Comparison of ENCODE assay signal across 8 cellular contexts in the genomic region with DNA sequence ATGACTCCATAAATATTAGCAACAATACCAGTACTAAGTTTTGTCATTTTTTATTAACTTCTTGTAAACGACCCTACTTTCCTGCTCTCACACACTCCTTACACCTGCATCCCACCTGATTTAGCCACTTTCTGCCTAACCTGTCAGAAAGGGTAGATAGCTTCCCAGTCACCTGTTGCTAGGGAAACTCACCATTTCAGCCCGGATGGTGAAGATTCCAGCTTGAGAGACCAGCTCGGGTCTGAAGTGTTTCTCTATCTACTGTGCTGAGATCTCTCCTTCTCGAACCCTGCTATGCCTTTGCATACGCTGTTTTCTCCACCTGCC. TPM values are rescaled to one million over a fixed set of nuclear protein-coding genes. Genes with fewer than 3 reads are reported as not detected.
DNase-seq lines count a peak whose midpoint lies in the region; ATAC-seq, FAIRE-seq and TF ChIP-seq lines count a peak whose summit lies in the region.

A gene with protein sequence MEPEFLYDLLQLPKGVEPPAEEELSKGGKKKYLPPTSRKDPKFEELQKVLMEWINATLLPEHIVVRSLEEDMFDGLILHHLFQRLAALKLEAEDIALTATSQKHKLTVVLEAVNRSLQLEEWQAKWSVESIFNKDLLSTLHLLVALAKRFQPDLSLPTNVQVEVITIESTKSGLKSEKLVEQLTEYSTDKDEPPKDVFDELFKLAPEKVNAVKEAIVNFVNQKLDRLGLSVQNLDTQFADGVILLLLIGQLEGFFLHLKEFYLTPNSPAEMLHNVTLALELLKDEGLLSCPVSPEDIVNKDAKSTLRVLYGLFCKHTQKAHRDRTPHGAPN (plus strand): TSS at position 220 of the 327 bp plus-strand sequence. CDS start 2,405 bp downstream, outside the sequence.

- no peak within 1 kb of the TSS for H3K56ac ChIP-seq in H1 (replicated peaks; ENCODE audit: insufficient read length, low read depth, low read length)

- H2BK120ac ChIP-seq in H1 (replicated peaks; ENCODE audit: low read depth, low read length): peak within 1 kb of the TSS; percentile 90

- no peak for TF ChIP-seq EP300 in H1 (IDR thresholded peaks at IDR 0.05; ENCODE audit: borderline replicate concordance in 1 of 2, low read depth in 2 of 2, low read length in 2 of 2)

- H3K23me2 ChIP-seq in H1 (ENCODE audit: low read depth, low read length): no peaks in the 10 kb centered on the region

- peaks cover 23% of the 10 kb centered on the region for H3K79me2 ChIP-seq in DND-41 (ENCODE audit: insufficient read depth, low read length)
- no peaks in the 10 kb centered on the region for H3K79me2 ChIP-seq in HCT116 (ENCODE audit: insufficient read depth, low read length)
- no peaks in the 10 kb centered on the region for H3K79me2 ChIP-seq in H1 (ENCODE audit: control insufficient read depth in 1 of 2, insufficient read depth in 2 of 2, low read length in 2 of 2)

- peak within 1 kb of the TSS; percentile 95 for H2BK12ac ChIP-seq in H1 (ENCODE audit: low read depth, low read length)

- peak within 1 kb of the TSS; percentile 86 for H2AFZ ChIP-seq in DND-41 (ENCODE audit: low read depth, low read length)
- H2AFZ ChIP-seq in HCT116 (ENCODE audit: low read depth, low read length, poor library complexity, severe bottlenecking): no peak within 1 kb of the TSS
- H2AFZ ChIP-seq in H1 (ENCODE audit: low read length): peak within 1 kb of the TSS; percentile 63

- H4K20me1 ChIP-seq in DND-41 (ENCODE audit: insufficient read depth, low read length) (peaks cover 2% of the 10 kb centered on the region; the same call in 1 of the 2 replicates), HCT116 (ENCODE audit: insufficient read depth) (no peaks in the 10 kb centered on the region), H1 (replicated peaks in 1 of 2; ENCODE audit: control insufficient read depth in 1 of 2, insufficient read depth in 2 of 2, low read length in 2 of 2) (no peaks in the 10 kb centered on the region)

- TF ChIP-seq CTCF in DND-41 (IDR thresholded peaks at IDR 0.05; ENCODE audit: borderline replicate concordance, extremely low read depth, low read length, poor library complexity, severe bottlenecking): no peak
- TF ChIP-seq CTCF in HCT116 (IDR thresholded peaks at IDR 0.05 in 2 of 3, conservative IDR thresholded peaks at IDR 0.05 in 1 of 3; ENCODE audit: borderline replicate concordance in 1 of 3, insufficient read depth in 1 of 3, low read depth in 2 of 3, low read length in 2 of 3): no peak
- no peak for TF ChIP-seq CTCF in H1 (IDR thresholded peaks at IDR 0.05; ENCODE audit: control extremely low read depth in 1 of 3, insufficient read depth in 1 of 3, low read depth in 1 of 3, low read length in 3 of 3)

- peak within 1 kb of the TSS; percentile 85 for H3K27ac Mint-ChIP-seq in stimulated activated effector memory CD8-positive, alpha-beta T cell treated with anti-CD3 and anti-CD28 coated beads, Interleukin-12 subunit alpha, Interleukin-12 subunit beta, amount 100 ng/mL, for 72 hours

- H3K4me2 ChIP-seq in DND-41 (ENCODE audit: insufficient read depth, low read length) (peak within 1 kb of the TSS; percentile 99), HCT116 (ENCODE audit: low read length) (no peak within 1 kb of the TSS), H1 (ENCODE audit: insufficient read depth in 1 of 2, low read depth in 2 of 2, low read length in 2 of 2) (no peak within 1 kb of the TSS)

- peak within 1 kb of the TSS; percentile 20 for H4K91ac ChIP-seq in H1 (replicated peaks; ENCODE audit: insufficient read length, low read length)

- BruUV-seq in HCT116 (replicated peaks; lab: Mats Ljungman, UMichigan): no TSS peak

- H3K27ac ChIP-seq in DND-41 (ENCODE audit: low read length) (peak within 1 kb of the TSS; percentile 93), HCT116 (ENCODE audit: low read depth, low read length) (no peak within 1 kb of the TSS), H1 (ENCODE audit: low read depth, low read length) (no peak within 1 kb of the TSS)

- H3K79me1 ChIP-seq in H1 (ENCODE audit: low read depth, low read length): no peaks in the 10 kb centered on the region

- H2BK5ac ChIP-seq in H1 (ENCODE audit: low read depth, low read length): peak within 1 kb of the TSS; percentile 77; the same call in 1 of the 2 replicates

- peaks cover 5% of the 10 kb centered on the region for H3K36me3 Mint-ChIP-seq in stimulated activated effector memory CD8-positive, alpha-beta T cell treated with anti-CD3 and anti-CD28 coated beads, Interleukin-12 subunit alpha, Interleukin-12 subunit beta, amount 100 ng/mL, for 72 hours

- H3K9ac ChIP-seq in DND-41 (ENCODE audit: low read depth, low read length) (peak within 1 kb of the TSS; percentile 96), HCT116 (ENCODE audit: low read length) (no peak within 1 kb of the TSS), H1 (replicated peaks in 1 of 4; ENCODE audit: extremely low read depth in 1 of 4, low read depth in 3 of 4, low read length in 3 of 4) (no peak within 1 kb of the TSS)

- H3K27me3 ChIP-seq in DND-41 (ENCODE audit: insufficient read depth, low read length, poor library complexity) (peaks cover 6% of the 10 kb centered on the region), HCT116 (ENCODE audit: insufficient read depth, low read length) (peaks cover 3% of the 10 kb centered on the region; the same call in 1 of the 2 replicates), H1 (replicated peaks in 1 of 4; ENCODE audit: control insufficient read depth in 3 of 4, extremely low read depth in 1 of 4, insufficient read depth in 3 of 4, low read length in 3 of 4) (no peaks in the 10 kb centered on the region)

- FAIRE-seq in H1 (lab: Jason Lieb, UNC): peak; percentile 82

- H3K4me3 ChIP-seq in DND-41 (ENCODE audit: low read depth in 1 of 2, low read length in 2 of 2): peak within 1 kb of the TSS; percentile 94 to 97
- H3K4me3 ChIP-seq in HCT116 (replicated peaks in 1 of 2; ENCODE audit: low read depth in 1 of 2, low read length in 2 of 2): no peak within 1 kb of the TSS
- no peak within 1 kb of the TSS for H3K4me3 ChIP-seq in H1 (ENCODE audit: extremely low read depth in 1 of 4, insufficient read depth in 2 of 4, low read depth in 3 of 4, low read length in 4 of 4)

- TF ChIP-seq RAD21 in HCT116 (IDR thresholded peaks at IDR 0.05; ENCODE audit: low read depth): no peak
- TF ChIP-seq RAD21 in H1 (IDR thresholded peaks at IDR 0.05 in 1 of 2, conservative IDR thresholded peaks at IDR 0.05 in 1 of 2; ENCODE audit: low read depth in 2 of 2, low read length in 2 of 2): no peak

- no peaks in the 10 kb centered on the region for H3K9me3 Mint-ChIP-seq in stimulated activated effector memory CD8-positive, alpha-beta T cell treated with anti-CD3 and anti-CD28 coated beads, Interleukin-12 subunit alpha, Interleukin-12 subunit beta, amount 100 ng/mL, for 72 hours

- POLR2A ChIA-PET in HCT116 (lab: Charles Lee): no interaction called here
- POLR2A ChIA-PET in H1 (lab: Charles Lee; ENCODE audit: partially characterized antibody): interaction anchor here (1.0 to 4.1 kb wide), 4 partner anchors 10 to 33 kb away, joined by 3 to 22 read pairs (median 5); no protein-coding TSS in a partner anchor

- no peak within 1 kb of the TSS for H3K23ac ChIP-seq in H1 (ENCODE audit: insufficient read length)

- CTCF ChIA-PET in HCT116 (lab: Charles Lee): no interaction called here
- CTCF ChIA-PET in H1 (lab: Charles Lee; ENCODE audit: partially characterized antibody): interaction anchor here (0.7 to 2.3 kb wide), 9 partner anchors 10 to 109 kb away, joined by 3 to 11 read pairs (median 5); no protein-coding TSS in a partner anchor

- no peak for TF ChIP-seq POLR2A in HCT116 (IDR thresholded peaks at IDR 0.05; ENCODE audit: borderline replicate concordance, extremely low read depth, insufficient read depth, insufficient read length)
- no peak for TF ChIP-seq POLR2A in H1 (IDR thresholded peaks at IDR 0.05; ENCODE audit: control extremely low read depth in 1 of 2, low read depth in 2 of 2, low read length in 2 of 2)

- no peaks in the 10 kb centered on the region for H3K9me2 ChIP-seq in HCT116 (ENCODE audit: insufficient read depth)

- ATAC-seq in DND-41 (ENCODE audit: insufficient read depth, low read depth) (peak; percentile 12; the same call in 2 of the 3 replicates), HCT116 (0 out of 2 replicates have a peak, but pooled peaks have one; percentile 38), HG02981 (IDR thresholded peaks at IDR 0.05; ENCODE audit: unreplicated experiment) (no peak)
- ATAC-seq in stimulated activated effector memory CD8-positive, alpha-beta T cell treated with anti-CD3 and anti-CD28 coated beads, Interleukin-12 subunit alpha, Interleukin-12 subunit beta, amount 100 ng/mL, for 72 hours: peak; percentile 46

- peak within 1 kb of the TSS; percentile 94 for H2BK20ac ChIP-seq in H1 (ENCODE audit: low read length)

- H3K4me1 ChIP-seq in DND-41 (ENCODE audit: insufficient read depth, low read length) (peaks cover 30% of the 10 kb centered on the region), HCT116 (ENCODE audit: control insufficient read depth in 1 of 2, insufficient read depth in 2 of 2, low read length in 2 of 2) (no peaks in the 10 kb centered on the region), H1 (replicated peaks in 1 of 4; ENCODE audit: control insufficient read depth in 3 of 4, insufficient read depth in 4 of 4, low read length in 3 of 4) (peaks cover 0 to 12% (median 9%) of the 10 kb centered on the region in 4 experiments; a peak in 5 of 7 replicates)

- peak within 1 kb of the TSS; percentile 77 for H4K8ac ChIP-seq in H1 (ENCODE audit: extremely low read depth, insufficient read depth, low read length)

- intact Hi-C loops in HCT116 (cut with micrococcal nuclease): no loop called here

- H3K36me3 ChIP-seq in DND-41 (ENCODE audit: insufficient read depth, low read length) (peaks cover 14% of the 10 kb centered on the region), HCT116 (ENCODE audit: control insufficient read depth in 1 of 2, insufficient read depth in 2 of 2, low read length in 2 of 2) (no peaks in the 10 kb centered on the region), H1 (ENCODE audit: control insufficient read depth in 2 of 4, insufficient read depth in 4 of 4, low read length in 3 of 4) (no peaks in the 10 kb centered on the region)

- no peaks in the 10 kb centered on the region for H3K9me3 ChIP-seq in DND-41 (ENCODE audit: insufficient read depth, low read length, severe bottlenecking)
- H3K9me3 ChIP-seq in HCT116 (ENCODE audit: control insufficient read depth in 1 of 2, insufficient read depth in 1 of 2, low read depth in 1 of 2, low read length in 2 of 2): no peaks in the 10 kb centered on the region
- H3K9me3 ChIP-seq in H1 (ENCODE audit: insufficient read depth in 2 of 2, low read depth in 1 of 2, low read length in 1 of 2): no peaks in the 10 kb centered on the region

- peak within 1 kb of the TSS; percentile 73 for H3K4me3 Mint-ChIP-seq in stimulated activated effector memory CD8-positive, alpha-beta T cell treated with anti-CD3 and anti-CD28 coated beads, Interleukin-12 subunit alpha, Interleukin-12 subunit beta, amount 100 ng/mL, for 72 hours

- H3K4me1 Mint-ChIP-seq in stimulated activated effector memory CD8-positive, alpha-beta T cell treated with anti-CD3 and anti-CD28 coated beads, Interleukin-12 subunit alpha, Interleukin-12 subunit beta, amount 100 ng/mL, for 72 hours: peaks cover 30% of the 10 kb centered on the region

- RAD21 ChIA-PET in HCT116 (lab: Charles Lee; ENCODE audit: low non-redundant PET in 1 of 2, low total read pairs in 2 of 2, uncharacterized antibody in 2 of 2, unreplicated experiment in 2 of 2): no interaction called here

- H3K4ac ChIP-seq in H1 (replicated peaks; ENCODE audit: insufficient read length, low read depth, low read length): peak within 1 kb of the TSS; percentile 45

- H3K18ac ChIP-seq in H1 (ENCODE audit: extremely low read depth, low read length): no peak within 1 kb of the TSS; the same call in 1 of the 2 replicates

- no peak within 1 kb of the TSS for H3K14ac ChIP-seq in H1 (ENCODE audit: insufficient read length)

- H4K5ac ChIP-seq in H1 (ENCODE audit: insufficient read length, low read depth, low read length): peak within 1 kb of the TSS; percentile 9

- no peak for DNase-seq in DND-41
- no peak for DNase-seq in HCT116 (ENCODE audit: low read depth, low spot score)
- DNase-seq in T-helper 1 cell: peak in 4 of 5 donors; percentile 23 to 58 (median 45)
- DNase-seq in H1 (ENCODE audit: low read depth in 1 of 2, low spot score in 2 of 2): no peak
- DNase-seq in stimulated activated effector memory CD8-positive, alpha-beta T cell treated with anti-CD3 and anti-CD28 coated beads, Interleukin-12 subunit alpha, Interleukin-12 subunit beta, amount 100 ng/mL, for 72 hours (ENCODE audit: low spot score in 2 of 2): no peak
- no peak for DNase-seq in cerebellar nuclear complex (lab: John Stamatoyannopoulos, UW)
- no peak for DNase-seq in dedifferentiated amniotic fluid mesenchymal stem cell (ENCODE audit: extremely low spot score)

- 68% methylated on average over 5 of the region's 5 CpGs; no CpG with 5 or more reads in 1 of the 2 experiments for WGBS in H1 (ENCODE audit: extremely low coverage in 1 of 2, insufficient coverage in 1 of 2, insufficient read length in 1 of 2, insufficient replicate concordance in 2 of 2, low coverage in 1 of 2, low lambda C conversion rate in 2 of 2, missing lambda C conversion rate in 1 of 2), 2 experiments

- 0 out of 2 replicates have a peak within 1 kb of the TSS, but pooled peaks have one; percentile 73 for H2BK15ac ChIP-seq in H1 (ENCODE audit: low read length)

- no peak within 1 kb of the TSS for H2AK5ac ChIP-seq in H1 (ENCODE audit: low read depth, low read length)

RNA-seq across cellular contexts. Expression of the gene that starts here (rescaled TPM):
- total RNA-seq in HCT116 (2021; ENCODE audit: unreplicated experiment): 0.57 TPM
- 0.04 and 0.06 TPM in 2 replicates for polyA plus RNA-seq in HCT116 (2012)
- 0.37 and 0.50 TPM in 2 replicates for total RNA-seq in H1 (2021; fragmentation: NEBNext Ultra II Directional; extraction: Animal tissue kit (Norgen Biotek cat#: 25700))
- polyA plus RNA-seq in H1 (2011; rRNA removed): 0.80 and 1.5 TPM in 2 replicates
- 1.7 TPM for polyA plus RNA-seq in H1 (2011; cell fraction: cytosol; rRNA removed)
- 3.1 TPM for polyA plus RNA-seq in H1 (2011; cell fraction: nucleus; rRNA removed)
- polyA plus RNA-seq in H1 (2012, experiment 1 of 2): 0.17 to 0.80 TPM (median 0.41 TPM) in 4 replicates
- polyA plus RNA-seq in H1 (2012, experiment 2 of 2): 0.45 TPM
- 0.95 TPM for polyA plus RNA-seq in H1 (2013, experiment 1 of 2)
- 0.42 TPM for polyA plus RNA-seq in H1 (2013, experiment 2 of 2)
- 0.60 and 0.93 TPM in 2 replicates for polyA minus RNA-seq in H1 (2011; rRNA and poly(A)+ RNA removed)
- polyA minus RNA-seq in H1 (2011; cell fraction: cytosol; rRNA and poly(A)+ RNA removed): 0.81 TPM
- polyA minus RNA-seq in H1 (2011; cell fraction: nucleus; rRNA and poly(A)+ RNA removed): 1.5 TPM

Comparison
In these comparisons a context has a peak if more than half of its experiments do, and no peak if none do; other contexts are left out.
1. Peak in ATAC-seq in HCT116; RNA of the gene not detected or under 1 TPM.
2. DNase-seq: peak in T-helper 1 cell (4 of 5); none in DND-41 (single experiment), HCT116 (single experiment), H1 (0 of 2), stimulated activated effector memory CD8-positive, alpha-beta T cell treated with anti-CD3 and anti-CD28 coated beads, Interleukin-12 subunit alpha, Interleukin-12 subunit beta, amount 100 ng/mL, for 72 hours (0 of 2), cerebellar nuclear complex (0 of 2) and dedifferentiated amniotic fluid mesenchymal stem cell (single experiment).
3. H3K4me3 ChIP-seq: peak in DND-41 (2 of 2); none in HCT116 (0 of 2) and H1 (0 of 4).